27 cellular contexts compared by ENCODE assay signal in the genomic region with DNA sequence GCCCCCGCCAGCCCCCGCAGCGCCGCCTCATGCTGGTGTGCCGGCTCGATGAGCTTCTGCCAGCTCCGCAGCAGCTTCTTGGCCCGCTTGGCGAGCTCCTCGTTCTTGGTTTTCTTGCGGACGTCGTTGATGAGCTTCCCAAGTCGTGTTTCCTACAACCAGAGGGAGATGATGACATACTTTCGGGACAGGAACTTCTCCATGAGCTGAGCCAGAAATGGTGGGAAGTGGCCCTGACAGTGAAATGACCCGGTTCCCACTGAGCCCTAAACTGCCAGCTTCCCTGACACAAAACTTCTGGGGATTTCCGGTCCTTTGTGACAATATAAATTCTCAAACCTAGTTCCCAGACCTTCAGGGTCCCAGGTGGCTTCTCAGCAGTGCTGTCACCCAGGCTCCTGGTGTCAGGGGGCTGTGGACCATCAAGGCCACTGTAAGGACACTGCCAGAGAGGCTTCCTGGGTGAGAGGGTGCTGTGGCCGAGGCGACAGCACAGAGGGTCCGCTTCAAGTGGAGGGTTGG. TPM values are rescaled to one million over a fixed set of nuclear protein-coding genes. Genes with fewer than 3 reads are reported as not detected.
DNase-seq lines count a peak whose midpoint lies in the region; ATAC-seq and TF ChIP-seq lines count a peak whose summit lies in the region.
"Had no signal": no experiment of that assay in that cellular context is flagged by ENCODE, and none has a peak within 500 bp of the region (broad histone marks: within the 10 kb centered on the region; RNA-seq: fewer than 3 reads in every experiment).

No MANE protein-coding gene starts in this region.

- H3K36me3 Mint-ChIP-seq in activated T-cell treated with anti-CD3 and anti-CD28 coated beads, Interleukin-2, amount 50 U/mL, for 24 hours (ENCODE audit: low read depth) = peaks cover 74% of the 10 kb centered on the region
- H3K36me3 Mint-ChIP-seq in immature natural killer cell = peaks cover 0 to 12% (median 0%) of the 10 kb centered on the region in 3 donors

- no peaks in the 10 kb centered on the region for H3K27me3 ChIP-seq in HUES6 (ENCODE audit: control insufficient read depth, insufficient read depth, low read length)
- H3K27me3 ChIP-seq in spleen (replicated peaks in 1 of 7) = no peaks in the 10 kb centered on the region
- H3K27me3 ChIP-seq: BE2C, MG63 had no signal

- peak overlapping the region; percentile 18 for H3K9ac ChIP-seq in HUES6 (ENCODE audit: low read length)

- intact Hi-C loops in spleen (cut with DNase I; ENCODE audit: low total_unique reads) = no loop called here
- intact Hi-C loops in left colon (cut with DNase I, micrococcal nuclease) = no loop called here

- no peak overlapping the region for H3K4me3 Mint-ChIP-seq in activated T-cell treated with anti-CD3 and anti-CD28 coated beads, Interleukin-2, amount 50 U/mL, for 24 hours
- no peak overlapping the region for H3K4me3 Mint-ChIP-seq in immature natural killer cell
- H3K4me3 Mint-ChIP-seq: CD14-positive monocyte had no signal

- peaks cover 44% of the 10 kb centered on the region for H3K36me3 ChIP-seq in HUES6 (ENCODE audit: control insufficient read depth, insufficient read depth, low read length)
- peaks cover 0 to 88% (median 43%) of the 10 kb centered on the region in 6 donors for H3K36me3 ChIP-seq in spleen

- H3K27ac ChIP-seq in HUES6 (ENCODE audit: low read depth, low read length) (no peak overlapping the region), spleen (peak overlapping the region in 7 of 8 donors; percentile 19 to 79 (median 71))
- H3K27ac ChIP-seq: 22Rv1 had no signal

- H3K9me3 Mint-ChIP-seq in activated T-cell treated with anti-CD3 and anti-CD28 coated beads, Interleukin-2, amount 50 U/mL, for 24 hours = no peaks in the 10 kb centered on the region
- no peaks in the 10 kb centered on the region for H3K9me3 Mint-ChIP-seq in immature natural killer cell
- H3K9me3 Mint-ChIP-seq: CD8-positive, alpha-beta memory T cell had no signal

- 71 to 83% (median 77%) methylated on average over 16 to 20 of the region's 20 CpGs for WGBS in spleen, 5 donors

- peak overlapping the region; percentile 81 for H3K27ac Mint-ChIP-seq in activated T-cell treated with anti-CD3 and anti-CD28 coated beads, Interleukin-2, amount 50 U/mL, for 24 hours
- H3K27ac Mint-ChIP-seq in immature natural killer cell = peak overlapping the region in 4 of 6 donors; percentile 17 to 73 (median 59)

- H3K4me3 ChIP-seq in HUES6 (ENCODE audit: low read depth, low read length) (no peak overlapping the region), spleen (no peak overlapping the region)
- H3K4me3 ChIP-seq: MG63 had no signal

- peaks cover 67% of the 10 kb centered on the region for H3K4me1 Mint-ChIP-seq in activated T-cell treated with anti-CD3 and anti-CD28 coated beads, Interleukin-2, amount 50 U/mL, for 24 hours (ENCODE audit: low read depth)
- peaks cover 58 to 63% of the 10 kb centered on the region in 2 donors for H3K4me1 Mint-ChIP-seq in immature natural killer cell

- H3K27me3 Mint-ChIP-seq in activated T-cell treated with anti-CD3 and anti-CD28 coated beads, Interleukin-2, amount 50 U/mL, for 24 hours = no peaks in the 10 kb centered on the region
- H3K27me3 Mint-ChIP-seq in immature natural killer cell (ENCODE audit: low read depth in 3 of 3) = peaks cover 16 to 20% (median 18%) of the 10 kb centered on the region in 3 donors

- H3K9me3 ChIP-seq in HUES6 (ENCODE audit: control insufficient read depth, insufficient read depth, low read depth, low read length) = no peaks in the 10 kb centered on the region
- no peaks in the 10 kb centered on the region for H3K9me3 ChIP-seq in spleen
- H3K9me3 ChIP-seq: BE2C, MG63 had no signal

- H3K4me1 ChIP-seq in HUES6 (ENCODE audit: control insufficient read depth, insufficient read depth, low read length) (peaks cover 7% of the 10 kb centered on the region; the same call in 1 of the 2 replicates), spleen (peaks cover 38 to 100% (median 79%) of the 10 kb centered on the region in 6 donors)

- no peak for TF ChIP-seq POLR2A in spleen (IDR thresholded peaks at IDR 0.05)

- no peak for TF ChIP-seq CTCF in spleen (IDR thresholded peaks at IDR 0.05 in 8 of 11, conservative IDR thresholded peaks at IDR 0.05 in 3 of 11)

- no peak for ATAC-seq in HG03457 (IDR thresholded peaks at IDR 0.05; ENCODE audit: unreplicated experiment)
- ATAC-seq in left colon = no peak
- ATAC-seq: PC-3 had no signal

- DNase-seq in activated T-cell treated with anti-CD3 and anti-CD28 coated beads, Interleukin-2, amount 50 U/mL, for 24 hours = no peak
- DNase-seq in activated T-cell treated with anti-CD3 and anti-CD28 coated beads for 4 hours (no peak), immature natural killer cell (no peak), spleen (no peak), left colon (no peak)
- DNase-seq: BE2C; CD8-positive, alpha-beta memory T cell; DMS 273 treated with DMSO at 0.1 percent for 48 hours; DMS79; EL; GF-D8; KG1; MG63; NCI-H1105 treated with DMSO at 0.1 percent for 48 hours; NCI-H146; NCI-H1930; NCI-H2107; NCI-H446; NCI-H526; NCI-H82; NK-92 treated with Interleukin-12 subunit alpha and Interleukin-12 subunit beta, amount 100 ng/mL, for 24 hours; PC-3; SHP77 had no signal

RNA-seq across cellular contexts. Expression of gene SLC35E1, which starts 5.4 kb away (rescaled TPM):
- 10 to 100 TPM; 14.9 to 21.8 (median 20.1) TPM for polyA plus RNA-seq in immature natural killer cell
- 10 to 100 TPM; 26.8 to 36.6 (median 33.0) TPM for total RNA-seq in spleen
- polyA plus RNA-seq in spleen = 10 to 100 TPM; 13.2 to 21.8 (median 16.4) TPM
- total RNA-seq in left colon = 10 to 100 TPM; 35.8 to 37.7 TPM

RNA-seq across cellular contexts. Expression of gene CHERP, which starts 35.4 kb away (rescaled TPM):
- polyA plus RNA-seq in immature natural killer cell = 10 to 100 TPM in 1 of 3 donors, 1 to 10 TPM in 2; 1.6 to 19.9 (median 3.4) TPM
- total RNA-seq in spleen = 10 to 100 TPM; 19.7 to 55.6 (median 43.8) TPM
- 10 to 100 TPM; 14.3 to 32.5 (median 16.7) TPM for polyA plus RNA-seq in spleen
- 10 to 100 TPM; 32.1 to 41.5 TPM for total RNA-seq in left colon

RNA-seq across cellular contexts. Expression of gene MED26, which starts 50.4 kb away (rescaled TPM):
- 1 to 10 TPM; 1.2 to 5.3 (median 2.0) TPM for polyA plus RNA-seq in immature natural killer cell
- 10 to 100 TPM; 10.4 to 20.4 (median 17.1) TPM for total RNA-seq in spleen
- 1 to 10 TPM; 6.5 to 9.8 (median 8.8) TPM for polyA plus RNA-seq in spleen
- total RNA-seq in left colon = 10 to 100 TPM in 1 of 2 donors, 1 to 10 TPM in 1; 9.0 to 10.4 TPM
